In the genomic region with DNA sequence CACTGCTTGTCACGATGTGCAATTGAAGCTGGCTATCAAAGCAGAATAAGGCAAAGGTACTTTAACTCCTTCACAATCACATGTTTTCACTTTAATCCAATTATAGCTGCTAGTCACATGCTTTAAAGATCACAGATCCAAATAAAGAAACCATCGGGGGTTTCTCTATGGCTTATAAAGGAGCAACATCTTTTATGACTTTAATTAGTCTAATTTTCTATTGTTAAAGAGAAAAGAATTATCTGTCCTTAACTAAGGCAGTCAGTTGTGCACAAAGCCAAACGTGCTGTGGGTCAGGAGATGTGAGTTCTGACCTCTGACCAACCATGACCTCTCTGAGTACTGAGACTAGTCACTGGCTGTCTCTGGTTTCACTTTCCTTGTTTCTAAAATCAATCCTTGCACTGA, we compare ENCODE assay signal across 10 cellular contexts.
DNase-seq lines count a peak whose midpoint lies in the region; ATAC-seq and TF ChIP-seq lines count a peak whose summit lies in the region.
"Had no signal": no experiment of that assay in that cellular context is flagged by ENCODE, and none has a peak within 500 bp of the region (broad histone marks: within the 10 kb centered on the region; RNA-seq: fewer than 3 reads in every experiment).

No MANE protein-coding gene starts in this region.

- H3K9me3 ChIP-seq in body of pancreas = no peaks in the 10 kb centered on the region

- ATAC-seq in GM18868 (IDR thresholded peaks at IDR 0.05; ENCODE audit: unreplicated experiment) (peak; percentile 77), GM21447 (IDR thresholded peaks at IDR 0.05; ENCODE audit: unreplicated experiment) (peak; percentile 98), HG03135 (IDR thresholded peaks at IDR 0.05; ENCODE audit: unreplicated experiment) (peak; percentile 95), left ventricle myocardium superior (peak; percentile 84), body of pancreas (no peak)

- H3K27me3 ChIP-seq in body of pancreas = no peaks in the 10 kb centered on the region

- DNase-seq in left ventricle myocardium superior = no peak
- DNase-seq in NCI-H1105 (lab: John Stamatoyannopoulos, UW) = no peak
- DNase-seq in OCI-M1 (lab: John Stamatoyannopoulos, UW) = no peak
- no peak for DNase-seq in body of pancreas
- DNase-seq in stimulated activated CD4-positive, alpha-beta T cell treated with anti-CD3 and anti-CD28 coated beads, Interleukin-2, amount 100 ng/mL, for 24 hours = no peak
- DNase-seq: GDM1 had no signal

- H3K4me3 ChIP-seq in body of pancreas = no peak overlapping the region

- intact Hi-C loops in left ventricle myocardium superior (cut with micrococcal nuclease) (no loop called here), body of pancreas (cut with DNase I) (no loop called here)

- no peaks in the 10 kb centered on the region for H3K4me1 ChIP-seq in body of pancreas

- TF ChIP-seq POLR2A in body of pancreas (IDR thresholded peaks at IDR 0.05) = no peak

- WGBS in body of pancreas, 2 donors = 63 to 73% methylated on average over 3 of the region's 3 CpGs

- no peak for TF ChIP-seq CTCF in body of pancreas (IDR thresholded peaks at IDR 0.05)

- H3K27ac ChIP-seq in body of pancreas = no peak overlapping the region
- H3K27ac ChIP-seq: VCaP had no signal

- no peaks in the 10 kb centered on the region for H3K36me3 ChIP-seq in body of pancreas (replicated peaks in 1 of 2; ENCODE audit: insufficient read depth in 1 of 2, low read depth in 2 of 2)
